In the genomic region with DNA sequence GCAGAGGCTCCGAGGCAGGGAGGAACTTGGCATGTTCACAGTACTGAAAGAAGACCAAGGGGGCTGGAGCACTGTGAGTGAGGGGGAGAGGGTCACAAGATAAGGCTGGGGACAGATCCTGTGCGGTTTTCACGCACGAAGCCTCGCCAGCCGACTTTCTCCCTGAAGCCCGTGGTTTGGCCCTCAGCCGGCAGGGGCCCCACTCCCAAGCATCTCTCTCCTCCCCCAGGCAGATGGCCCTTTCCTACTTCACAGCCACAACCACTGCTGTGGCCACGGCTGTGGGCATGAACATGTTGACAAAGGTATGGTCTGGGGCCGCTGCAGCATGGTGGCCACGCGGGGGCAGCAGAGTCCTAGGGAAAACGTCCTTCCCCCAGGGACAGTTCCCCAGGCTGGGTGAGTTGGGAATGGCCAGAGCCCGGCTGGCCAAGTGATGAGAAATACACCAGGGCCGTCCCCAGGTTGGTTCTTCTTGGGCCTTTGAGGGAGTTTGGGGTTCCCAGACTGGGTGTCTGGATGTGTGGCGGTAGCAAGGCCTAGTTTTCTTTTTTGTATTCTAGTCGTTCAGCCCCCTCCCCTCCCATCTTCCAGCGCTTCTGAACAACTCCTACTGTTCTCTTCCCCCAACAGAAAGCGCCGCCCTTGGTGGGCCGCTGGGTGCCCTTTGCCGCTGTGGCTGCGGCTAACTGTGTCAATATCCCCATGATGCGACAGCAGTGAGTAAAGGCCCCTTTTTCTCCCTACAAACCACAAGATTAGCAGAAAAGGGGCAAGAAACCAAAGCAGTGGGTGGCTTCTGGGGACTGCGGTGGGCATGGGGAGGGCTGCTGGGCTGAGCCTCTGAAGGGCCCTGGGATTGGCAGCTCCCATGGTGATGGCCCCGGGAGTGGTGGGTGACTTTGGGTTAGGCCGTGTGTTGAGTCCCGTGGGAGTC, we compare ENCODE assay signal across 8 cellular contexts. TPM values are rescaled to one million over a fixed set of nuclear protein-coding genes. Genes with fewer than 3 reads are reported as not detected.
DNase-seq lines count a peak whose midpoint lies in the region; ATAC-seq and TF ChIP-seq lines count a peak whose summit lies in the region.

No MANE protein-coding gene starts in this region.

- peak; percentile 93 for DNase-seq in GM23338 (ENCODE audit: low spot score)
- DNase-seq in activated T-cell treated with anti-CD3 and anti-CD28 coated beads, Interleukin-2, amount 50 U/mL, for 24 hours, result peak; percentile 70
- peak; percentile 62 to 73 for DNase-seq in fibroblast of lung (ENCODE audit: low read depth in 2 of 2)
- DNase-seq in natural killer cell, result peak; percentile 70
- DNase-seq in suprapubic skin (ENCODE audit: low spot score in 2 of 2), result peak; percentile 91 to 94

- peak overlapping the region in 6 of 11 experiments; percentile 8 to 48 (median 26); a peak in 4 of 22 replicates for H3K9ac ChIP-seq in BLaER1 treated with 17β-estradiol and CSF1 and Interleukin-3, amounts not matched to agents 10 nM and 100 nM
- H3K9ac ChIP-seq in OCI-LY1 (ENCODE audit: low read length) (no peak overlapping the region), fibroblast of lung (ENCODE audit: insufficient read depth, low read length) (no peak overlapping the region)

- no peaks in the 10 kb centered on the region for H3K9me3 ChIP-seq in BLaER1 treated with 17β-estradiol and CSF1 and Interleukin-3, amounts not matched to agents 10 nM and 100 nM (replicated peaks in 1 of 11)
- no peaks in the 10 kb centered on the region for H3K9me3 ChIP-seq in OCI-LY1 (ENCODE audit: low read length)
- no peaks in the 10 kb centered on the region for H3K9me3 ChIP-seq in fibroblast of lung (ENCODE audit: control insufficient read depth, insufficient read depth, low read depth, low read length)
- no peaks in the 10 kb centered on the region for H3K9me3 ChIP-seq in suprapubic skin

- ATAC-seq in GM23338 (peak; percentile 99), natural killer cell (peak; percentile 87 to 95 (median 91)), HG02938 (IDR thresholded peaks at IDR 0.05; ENCODE audit: unreplicated experiment) (no peak)

- TF ChIP-seq CTCF in GM23338 (conservative IDR thresholded peaks at IDR 0.05; ENCODE audit: low read depth in 2 of 2) (peak; percentile 90 to 97), OCI-LY1 (IDR thresholded peaks at IDR 0.05; ENCODE audit: low read length) (peak; percentile 43), fibroblast of lung (conservative IDR thresholded peaks at IDR 0.05 in 1 of 2, IDR thresholded peaks at IDR 0.05 in 1 of 2; ENCODE audit: low read depth in 1 of 2, low read length in 2 of 2) (peak; percentile 88 to 90), natural killer cell (IDR thresholded peaks at IDR 0.05) (peak; percentile 72), suprapubic skin (IDR thresholded peaks at IDR 0.05) (peak; percentile 85 to 86)

- peaks cover 19 to 98% (median 89%) of the 10 kb centered on the region in 11 experiments for H3K36me3 ChIP-seq in BLaER1 treated with 17β-estradiol and CSF1 and Interleukin-3, amounts not matched to agents 10 nM and 100 nM
- peaks cover 24% of the 10 kb centered on the region for H3K36me3 ChIP-seq in GM23338 (ENCODE audit: insufficient read depth)
- H3K36me3 ChIP-seq in OCI-LY1 (ENCODE audit: insufficient read depth, low read length), result peaks cover 35% of the 10 kb centered on the region
- peaks cover 4% of the 10 kb centered on the region for H3K36me3 ChIP-seq in fibroblast of lung (ENCODE audit: control insufficient read depth, insufficient read depth, low read length)
- H3K36me3 ChIP-seq in suprapubic skin, result peaks cover 26% of the 10 kb centered on the region

- H3K4me3 ChIP-seq in BLaER1 treated with 17β-estradiol and CSF1 and Interleukin-3, amounts not matched to agents 10 nM and 100 nM, result 0 out of 20 replicates have a peak overlapping the region, but pooled peaks of 1 of the 10 experiments have one; percentile 4
- H3K4me3 ChIP-seq in GM23338 (no peak overlapping the region), OCI-LY1 (ENCODE audit: low read depth, low read length, poor library complexity, severe bottlenecking) (no peak overlapping the region), fibroblast of lung (replicated peaks in 1 of 4; ENCODE audit: control extremely low read depth in 1 of 4, insufficient read depth in 1 of 4, low read depth in 3 of 4, low read length in 4 of 4) (no peak overlapping the region), suprapubic skin (no peak overlapping the region)

- H3K4me1 Mint-ChIP-seq in GM23338 (no peaks in the 10 kb centered on the region), natural killer cell (peaks cover 11 to 15% of the 10 kb centered on the region in 2 donors)
- peaks cover 7% of the 10 kb centered on the region for H3K4me1 Mint-ChIP-seq in activated T-cell treated with anti-CD3 and anti-CD28 coated beads, Interleukin-2, amount 50 U/mL, for 24 hours (ENCODE audit: low read depth)

- H3K4me3 Mint-ChIP-seq in GM23338 (no peak overlapping the region), natural killer cell (peak overlapping the region; percentile 31)
- no peak overlapping the region for H3K4me3 Mint-ChIP-seq in activated T-cell treated with anti-CD3 and anti-CD28 coated beads, Interleukin-2, amount 50 U/mL, for 24 hours

- peaks cover 3% of the 10 kb centered on the region for H3K27me3 Mint-ChIP-seq in GM23338 (ENCODE audit: insufficient read depth, low read depth, poor library complexity)
- H3K27me3 Mint-ChIP-seq in activated T-cell treated with anti-CD3 and anti-CD28 coated beads, Interleukin-2, amount 50 U/mL, for 24 hours, result no peaks in the 10 kb centered on the region
- H3K27me3 Mint-ChIP-seq in natural killer cell (ENCODE audit: low read depth in 2 of 2), result no peaks in the 10 kb centered on the region

- no peak overlapping the region for H3K27ac Mint-ChIP-seq in GM23338
- H3K27ac Mint-ChIP-seq in activated T-cell treated with anti-CD3 and anti-CD28 coated beads, Interleukin-2, amount 50 U/mL, for 24 hours, result peak overlapping the region; percentile 81
- peak overlapping the region; percentile 26 to 83 for H3K27ac Mint-ChIP-seq in natural killer cell

- no peaks in the 10 kb centered on the region for H3K27me3 ChIP-seq in BLaER1 treated with 17β-estradiol and CSF1 and Interleukin-3, amounts not matched to agents 10 nM and 100 nM
- no peaks in the 10 kb centered on the region for H3K27me3 ChIP-seq in GM23338 (ENCODE audit: insufficient read depth)
- H3K27me3 ChIP-seq in OCI-LY1 (ENCODE audit: insufficient read depth, low read length), result no peaks in the 10 kb centered on the region
- H3K27me3 ChIP-seq in fibroblast of lung (ENCODE audit: control insufficient read depth, insufficient read depth, low read length), result no peaks in the 10 kb centered on the region
- no peaks in the 10 kb centered on the region for H3K27me3 ChIP-seq in suprapubic skin

- H3K79me2 ChIP-seq in GM23338 (replicated peaks; ENCODE audit: insufficient read depth) (peaks cover 8% of the 10 kb centered on the region), OCI-LY1 (ENCODE audit: insufficient read depth, low read length) (no peaks in the 10 kb centered on the region), fibroblast of lung (ENCODE audit: control insufficient read depth, insufficient read depth, low read length) (no peaks in the 10 kb centered on the region)

- H3F3A ChIP-seq in GM23338 (replicated peaks; ENCODE audit: low read depth) (peaks cover 3% of the 10 kb centered on the region), OCI-LY1 (ENCODE audit: insufficient read depth, low read length) (no peaks in the 10 kb centered on the region)

- no peak for TF ChIP-seq POLR2A in suprapubic skin (IDR thresholded peaks at IDR 0.05)

- 65% methylated on average over 27 of the region's 28 CpGs for WGBS in suprapubic skin

- TF ChIP-seq EP300 in suprapubic skin (IDR thresholded peaks at IDR 0.05), result no peak

- H3K9me3 Mint-ChIP-seq in GM23338, result no peaks in the 10 kb centered on the region
- no peaks in the 10 kb centered on the region for H3K9me3 Mint-ChIP-seq in activated T-cell treated with anti-CD3 and anti-CD28 coated beads, Interleukin-2, amount 50 U/mL, for 24 hours
- no peaks in the 10 kb centered on the region for H3K9me3 Mint-ChIP-seq in natural killer cell

- intact Hi-C loops in natural killer cell (cut with micrococcal nuclease), result loop anchor here (1.0 to 5.0 kb wide), 2 partner anchors 172 to 338 kb away; no protein-coding TSS in a partner anchor

- H3K4me2 ChIP-seq in BLaER1 treated with 17β-estradiol and CSF1 and Interleukin-3, amounts not matched to agents 10 nM and 100 nM, result peak overlapping the region in 2 of 11 experiments; percentile 70 to 79; a peak in 4 of 22 replicates
- H3K4me2 ChIP-seq in GM23338 (no peak overlapping the region), OCI-LY1 (ENCODE audit: low read length) (no peak overlapping the region), fibroblast of lung (ENCODE audit: extremely low read depth, insufficient read depth, low read length) (no peak overlapping the region)

- H2AFZ ChIP-seq in GM23338 (no peak overlapping the region), OCI-LY1 (ENCODE audit: low read length) (no peak overlapping the region), fibroblast of lung (ENCODE audit: low read length) (no peak overlapping the region)

- H3K9me2 ChIP-seq in GM23338 (ENCODE audit: insufficient read depth), result no peaks in the 10 kb centered on the region
- no peaks in the 10 kb centered on the region for H3K9me2 ChIP-seq in OCI-LY1 (ENCODE audit: low read depth, low read length)

- H3K27ac ChIP-seq in BLaER1 treated with 17β-estradiol and CSF1 and Interleukin-3, amounts not matched to agents 10 nM and 100 nM, result peak overlapping the region in 2 of 11 experiments; percentile 10 to 38; a peak in 1 of 22 replicates
- H3K27ac ChIP-seq in GM23338 (ENCODE audit: low read depth) (peak overlapping the region; percentile 72; the same call in 1 of the 2 replicates), OCI-LY1 (ENCODE audit: low read depth, low read length, poor library complexity, severe bottlenecking) (no peak overlapping the region), fibroblast of lung (ENCODE audit: insufficient read depth, low read length) (no peak overlapping the region), suprapubic skin (no peak overlapping the region)

- peaks cover 75% of the 10 kb centered on the region for H3K36me3 Mint-ChIP-seq in GM23338 (ENCODE audit: low read depth)
- H3K36me3 Mint-ChIP-seq in activated T-cell treated with anti-CD3 and anti-CD28 coated beads, Interleukin-2, amount 50 U/mL, for 24 hours (ENCODE audit: low read depth), result peaks cover 92% of the 10 kb centered on the region
- no peaks in the 10 kb centered on the region for H3K36me3 Mint-ChIP-seq in natural killer cell

- H4K20me1 ChIP-seq in BLaER1 treated with 17β-estradiol and CSF1 and Interleukin-3, amounts not matched to agents 10 nM and 100 nM, result peaks cover 0 to 11% (median 0%) of the 10 kb centered on the region in 11 experiments; a peak in 6 of 22 replicates
- peaks cover 11% of the 10 kb centered on the region for H4K20me1 ChIP-seq in GM23338 (replicated peaks; ENCODE audit: insufficient read depth)
- no peaks in the 10 kb centered on the region for H4K20me1 ChIP-seq in OCI-LY1 (ENCODE audit: insufficient read depth, low read length)
- no peaks in the 10 kb centered on the region for H4K20me1 ChIP-seq in fibroblast of lung (ENCODE audit: control insufficient read depth, extremely low read depth, insufficient read depth, low read length)

- peaks cover 0 to 48% (median 2%) of the 10 kb centered on the region in 10 experiments; a peak in 8 of 20 replicates for H3K4me1 ChIP-seq in BLaER1 treated with 17β-estradiol and CSF1 and Interleukin-3, amounts not matched to agents 10 nM and 100 nM
- H3K4me1 ChIP-seq in GM23338 (ENCODE audit: insufficient read depth) (no peaks in the 10 kb centered on the region), OCI-LY1 (ENCODE audit: insufficient read depth, low read length, severe bottlenecking) (no peaks in the 10 kb centered on the region), fibroblast of lung (ENCODE audit: control insufficient read depth, extremely low read depth, insufficient read depth, low read length) (no peaks in the 10 kb centered on the region), suprapubic skin (no peaks in the 10 kb centered on the region)

RNA-seq across cellular contexts. Expression of a gene that starts 14.4 kb away (rescaled TPM):
- total RNA-seq in GM23338 (2014; rRNA removed; shearing (Covaris generic)), result 48.5 and 55.7 TPM in 2 replicates
- polyA plus RNA-seq in GM23338 (2016; fragmentation: Nextera tagmentation; extraction: Ambion mirVana) (5.1 and 7.0 TPM in 2 replicates), fibroblast of lung (33.7 and 36.8 TPM in 2 replicates)
- total RNA-seq in fibroblast of lung (28.8 and 40.0 TPM in 2 replicates), natural killer cell (10 to 100 TPM; 34.6 to 48.4 (median 47.9) TPM), suprapubic skin (100 to 1,000 TPM; 103 to 166 (median 125) TPM)
- 26.7 and 34.8 TPM in 2 replicates for polyA plus RNA-seq in fibroblast of lung (2012)
- 60.4 and 66.8 TPM in 2 replicates for polyA minus RNA-seq in fibroblast of lung (ENCODE audit: low replicate concordance)

RNA-seq across cellular contexts. Expression of a gene that starts 14.9 kb away (rescaled TPM):
- total RNA-seq in GM23338 (2014; rRNA removed; shearing (Covaris generic)), result 5.7 and 9.1 TPM in 2 replicates
- polyA plus RNA-seq in GM23338 (2016; fragmentation: Nextera tagmentation; extraction: Ambion mirVana) (6.2 and 7.2 TPM in 2 replicates), fibroblast of lung (6.5 and 9.7 TPM in 2 replicates)
- total RNA-seq in fibroblast of lung (1.0 and 3.1 TPM in 2 replicates), natural killer cell (1 to 10 TPM; 4.8 to 8.0 (median 5.1) TPM), suprapubic skin (1 to 10 TPM; 1.9 to 5.6 (median 3.1) TPM)
- polyA plus RNA-seq in fibroblast of lung (2012), result 6.0 and 7.4 TPM in 2 replicates
- 21.4 and 30.7 TPM in 2 replicates for polyA minus RNA-seq in fibroblast of lung (ENCODE audit: low replicate concordance)

RNA-seq across cellular contexts. Expression of a gene that starts 15.2 kb away (rescaled TPM):
- total RNA-seq in GM23338 (2014; rRNA removed; shearing (Covaris generic)), result 8.5 and 9.4 TPM in 2 replicates
- polyA plus RNA-seq in GM23338 (2016; fragmentation: Nextera tagmentation; extraction: Ambion mirVana) (22.6 and 23.0 TPM in 2 replicates), fibroblast of lung (22.0 and 22.9 TPM in 2 replicates)
- total RNA-seq in fibroblast of lung (8.5 and 10.6 TPM in 2 replicates), natural killer cell (1 to 10 TPM; 1.4 to 1.7 (median 1.5) TPM), suprapubic skin (1 to 10 TPM; 3.4 to 6.0 (median 3.8) TPM)
- polyA plus RNA-seq in fibroblast of lung (2012), result 23.9 and 26.2 TPM in 2 replicates
- polyA minus RNA-seq in fibroblast of lung (ENCODE audit: low replicate concordance), result 1.3 and 1.7 TPM in 2 replicates

Comparison
In these comparisons a context has a peak if more than half of its experiments do, and no peak if none do; other contexts are left out.
1. H3K9ac ChIP-seq: peak in BLaER1 treated with 17β-estradiol and CSF1 and Interleukin-3, amounts not matched to agents 10 nM and 100 nM (6 of 11); none in OCI-LY1 (single experiment) and fibroblast of lung (single experiment).
2. CTCF ChIP-seq: peak in every context shown above with its lines; median percentile 94 in GM23338; 89 in fibroblast of lung; 86 in suprapubic skin; 72 in natural killer cell; 43 in OCI-LY1.
3. Peak in every context shown above with its lines, with median percentiles within 50 percentile points of each other: DNase-seq.